In genomic region chr7:93622036-93622714, GRCh38 we compare ENCODE assay signal across 7 cellular contexts. TPM values are rescaled to one million over a fixed set of nuclear protein-coding genes. Genes with fewer than 3 reads are reported as not detected.
DNase-seq lines count a peak whose midpoint lies in the region; ATAC-seq, FAIRE-seq and TF ChIP-seq lines count a peak whose summit lies in the region.

No MANE protein-coding gene starts in this region.

- ATAC-seq in GM18498 (IDR thresholded peaks at IDR 0.05; ENCODE audit: unreplicated experiment) = peak; percentile 47

- H3K79me2 ChIP-seq in astrocyte (ENCODE audit: insufficient read depth, low read length) = no peaks in the 10 kb centered on the region

- FAIRE-seq in astrocyte (lab: Jason Lieb, UNC) = peak; percentile 26

- TF ChIP-seq CTCF in astrocyte (IDR thresholded peaks at IDR 0.05; ENCODE audit: insufficient read depth, low read depth, low read length) = peak; percentile 36

- no peaks in the 10 kb centered on the region for H3K4me1 ChIP-seq in astrocyte (ENCODE audit: insufficient read depth, low read length)

- no peak overlapping the region for H3K4me3 Mint-ChIP-seq in astrocyte (ENCODE audit: unreplicated experiment)

- H4K20me1 ChIP-seq in astrocyte (ENCODE audit: insufficient read depth, low read length) = no peaks in the 10 kb centered on the region

- H3K4me1 Mint-ChIP-seq in astrocyte (ENCODE audit: low read depth, unreplicated experiment) = peaks cover 5% of the 10 kb centered on the region

- peak overlapping the region; percentile 6 for H3K4me2 ChIP-seq in astrocyte (ENCODE audit: low read length)

- peak; percentile 9 for DNase-seq in NCI-H1092 (lab: John Stamatoyannopoulos, UW)
- peak; percentile 8 for DNase-seq in astrocyte (ENCODE audit: low read depth)
- peak; percentile 55 for DNase-seq in myocyte (ENCODE audit: low read depth)
- no peak for DNase-seq in stimulated activated CD4-positive, alpha-beta T cell treated with anti-CD3 and anti-CD28 coated beads, Interleukin-2, amount 100 ng/mL, for 48 hours
- no peak for DNase-seq in substantia nigra (lab: John Stamatoyannopoulos, UW)
- no peak for DNase-seq in ureter (ENCODE audit: low spot score)

- no peak overlapping the region for H3K4me3 ChIP-seq in astrocyte (ENCODE audit: insufficient read depth, low read depth, low read length)

- no peak overlapping the region for H3K27ac Mint-ChIP-seq in astrocyte (ENCODE audit: unreplicated experiment)

- no peak overlapping the region for H3K9ac ChIP-seq in astrocyte (ENCODE audit: low read length)

- no peaks in the 10 kb centered on the region for H3K27me3 ChIP-seq in astrocyte (ENCODE audit: insufficient read depth, low read length)

- H2AFZ ChIP-seq in astrocyte (ENCODE audit: low read depth, low read length) = no peak overlapping the region

- H3K27ac ChIP-seq in astrocyte (ENCODE audit: low read depth, low read length) = no peak overlapping the region
- no peak overlapping the region for H3K27ac ChIP-seq in substantia nigra (ENCODE audit: low read depth, low read length, poor library complexity, severe bottlenecking)

- no peaks in the 10 kb centered on the region for H3K27me3 Mint-ChIP-seq in astrocyte (ENCODE audit: low read depth, unreplicated experiment)

- H3K9me3 ChIP-seq in astrocyte (ENCODE audit: insufficient read depth, low read depth, low read length) = no peaks in the 10 kb centered on the region

- H3K9me3 Mint-ChIP-seq in astrocyte (ENCODE audit: unreplicated experiment) = no peaks in the 10 kb centered on the region

- H3K36me3 ChIP-seq in astrocyte (ENCODE audit: insufficient read depth, low read length) = no peaks in the 10 kb centered on the region

- H3K36me3 Mint-ChIP-seq in astrocyte (ENCODE audit: low read depth, unreplicated experiment) = no peaks in the 10 kb centered on the region

RNA-seq across cellular contexts. Expression of gene CALCR, which starts 47.7 kb away (rescaled TPM):
- total RNA-seq in astrocyte (5.4 and 5.7 TPM in 2 replicates), myocyte (not detected in 2 replicates), ureter (0.16 TPM)
- not detected for polyA plus RNA-seq in myocyte (2012)

Comparison
In these comparisons a context has a peak if more than half of its experiments do, and no peak if none do; other contexts are left out.
1. DNase-seq: peak in NCI-H1092 (single experiment), astrocyte (single experiment) and myocyte (single experiment); none in stimulated activated CD4-positive, alpha-beta T cell treated with anti-CD3 and anti-CD28 coated beads, Interleukin-2, amount 100 ng/mL, for 48 hours (0 of 2), substantia nigra (0 of 49) and ureter (single experiment).